In genomic region chr3:71563827-71564226, GRCh38 we compare ENCODE assay signal across 13 cellular contexts. TPM values are rescaled to one million over a fixed set of nuclear protein-coding genes. Genes with fewer than 3 reads are reported as not detected.
DNase-seq lines count a peak whose midpoint lies in the region; ATAC-seq and TF ChIP-seq lines count a peak whose summit lies in the region.
"Had no signal": no experiment of that assay in that cellular context is flagged by ENCODE, and none has a peak within 500 bp of the region (broad histone marks: within the 10 kb centered on the region; RNA-seq: fewer than 3 reads in every experiment).

No MANE protein-coding gene starts in this region.

- TF ChIP-seq CTCF in MCF 10A (IDR thresholded peaks at IDR 0.05; ENCODE audit: unreplicated experiment) = no peak
- TF ChIP-seq CTCF in breast epithelium (IDR thresholded peaks at IDR 0.05) = no peak
- no peak for TF ChIP-seq CTCF in stomach (IDR thresholded peaks at IDR 0.05)
- TF ChIP-seq CTCF in omental fat pad (IDR thresholded peaks at IDR 0.05) = no peak

- peak overlapping the region; percentile 76 for H3K27ac Mint-ChIP-seq in MCF 10A (ENCODE audit: low read depth, unreplicated experiment)
- H3K27ac Mint-ChIP-seq in activated T-helper 1 cell treated with anti-CD3 and anti-CD28 coated beads, Interleukin-12 subunit alpha, Interleukin-12 subunit beta, Interleukin-2, Interleukin-4 antibody, amounts not matched to agents 30 ng/mL and 10 ng/mL and 1 ng/mL, durations not matched to agents 14 hours and 24 hours and 36 hours = no peak overlapping the region

- DNase-seq in MCF 10A (ENCODE audit: unreplicated experiment) (peak; percentile 6), breast epithelium (ENCODE audit: low spot score in 2 of 2) (no peak), NAMALWA (ENCODE audit: low spot score) (peak; percentile 84), stomach (peak; percentile 44), omental fat pad (ENCODE audit: low spot score) (no peak), NCI-H446 treated with DMSO at 0.1 percent for 48 hours (lab: John Stamatoyannopoulos, UW) (no peak)
- DNase-seq in activated T-helper 1 cell treated with anti-CD3 and anti-CD28 coated beads, Interleukin-12 subunit alpha, Interleukin-12 subunit beta, Interleukin-2, Interleukin-4 antibody, amounts not matched to agents 30 ng/mL and 10 ng/mL and 1 ng/mL, durations not matched to agents 14 hours and 24 hours and 36 hours (ENCODE audit: low spot score) = no peak
- DNase-seq: left ventricle myocardium superior had no signal

- TF ChIP-seq EP300 in stomach (IDR thresholded peaks at IDR 0.05) = no peak

- BruUV-seq in MCF 10A (replicated peaks; lab: Mats Ljungman, UMichigan) = no TSS peak

- H3K36me3 Mint-ChIP-seq in MCF 10A (ENCODE audit: insufficient read depth, unreplicated experiment) = peaks cover 28% of the 10 kb centered on the region
- no peaks in the 10 kb centered on the region for H3K36me3 Mint-ChIP-seq in activated T-helper 1 cell treated with anti-CD3 and anti-CD28 coated beads, Interleukin-12 subunit alpha, Interleukin-12 subunit beta, Interleukin-2, Interleukin-4 antibody, amounts not matched to agents 30 ng/mL and 10 ng/mL and 1 ng/mL, durations not matched to agents 14 hours and 24 hours and 36 hours (ENCODE audit: low read depth)

- POLR2A ChIA-PET in MCF 10A (lab: Yijun Ruan, JAX) = interaction anchor here (0.7 to 2.3 kb wide), 2 partner anchors 16 to 18 kb away, joined by 3 to 8 read pairs; no protein-coding TSS in a partner anchor

- ATAC-seq in HG02938 (IDR thresholded peaks at IDR 0.05; ENCODE audit: unreplicated experiment) (peak; percentile 90), omental fat pad (ENCODE audit: low FRiP score) (no peak)
- ATAC-seq: A549, HepG2, left ventricle myocardium superior had no signal

- no peaks in the 10 kb centered on the region for H3K9me3 ChIP-seq in breast epithelium
- no peaks in the 10 kb centered on the region for H3K9me3 ChIP-seq in stomach
- H3K9me3 ChIP-seq: A549, esophagus muscularis mucosa had no signal

- CTCF ChIA-PET in MCF 10A (lab: Yijun Ruan, JAX) = no interaction called here

- H3K4me1 Mint-ChIP-seq in MCF 10A (ENCODE audit: insufficient read depth, unreplicated experiment) = peaks cover 22% of the 10 kb centered on the region
- H3K4me1 Mint-ChIP-seq in activated T-helper 1 cell treated with anti-CD3 and anti-CD28 coated beads, Interleukin-12 subunit alpha, Interleukin-12 subunit beta, Interleukin-2, Interleukin-4 antibody, amounts not matched to agents 30 ng/mL and 10 ng/mL and 1 ng/mL, durations not matched to agents 14 hours and 24 hours and 36 hours (ENCODE audit: low read depth) = no peaks in the 10 kb centered on the region

- H3K27me3 ChIP-seq in breast epithelium = no peaks in the 10 kb centered on the region
- H3K27me3 ChIP-seq in stomach = no peaks in the 10 kb centered on the region
- H3K27me3 ChIP-seq: esophagus muscularis mucosa had no signal

- H3K36me3 ChIP-seq in breast epithelium (no peaks in the 10 kb centered on the region), stomach (peaks cover 0 to 13% (median 10%) of the 10 kb centered on the region in 4 donors)

- H3K4me3 ChIP-seq in breast epithelium = no peak overlapping the region
- no peak overlapping the region for H3K4me3 ChIP-seq in stomach
- H3K4me3 ChIP-seq: A549, esophagus muscularis mucosa had no signal

- H3K9me3 Mint-ChIP-seq in MCF 10A (ENCODE audit: unreplicated experiment) = no peaks in the 10 kb centered on the region
- no peaks in the 10 kb centered on the region for H3K9me3 Mint-ChIP-seq in activated T-helper 1 cell treated with anti-CD3 and anti-CD28 coated beads, Interleukin-12 subunit alpha, Interleukin-12 subunit beta, Interleukin-2, Interleukin-4 antibody, amounts not matched to agents 30 ng/mL and 10 ng/mL and 1 ng/mL, durations not matched to agents 14 hours and 24 hours and 36 hours

- WGBS in stomach, 5 donors = 24 to 54% (median 36%) methylated on average over 3 of the region's 3 CpGs

- H3K4me3 Mint-ChIP-seq in MCF 10A (ENCODE audit: unreplicated experiment) = no peak overlapping the region
- no peak overlapping the region for H3K4me3 Mint-ChIP-seq in activated T-helper 1 cell treated with anti-CD3 and anti-CD28 coated beads, Interleukin-12 subunit alpha, Interleukin-12 subunit beta, Interleukin-2, Interleukin-4 antibody, amounts not matched to agents 30 ng/mL and 10 ng/mL and 1 ng/mL, durations not matched to agents 14 hours and 24 hours and 36 hours

- H3K27me3 Mint-ChIP-seq in MCF 10A (ENCODE audit: insufficient read depth, unreplicated experiment) = no peaks in the 10 kb centered on the region
- H3K27me3 Mint-ChIP-seq in activated T-helper 1 cell treated with anti-CD3 and anti-CD28 coated beads, Interleukin-12 subunit alpha, Interleukin-12 subunit beta, Interleukin-2, Interleukin-4 antibody, amounts not matched to agents 30 ng/mL and 10 ng/mL and 1 ng/mL, durations not matched to agents 14 hours and 24 hours and 36 hours (ENCODE audit: insufficient read depth) = no peaks in the 10 kb centered on the region

- intact Hi-C loops in MCF 10A (cut with micrococcal nuclease) (no loop called here), breast epithelium (cut with DNase I; ENCODE audit: low total_unique reads) (no loop called here), stomach (cut with DNase I; ENCODE audit: low total_unique reads) (no loop called here)
- intact Hi-C loops in activated T-helper 1 cell treated with anti-CD3 and anti-CD28 coated beads, Interleukin-12 subunit alpha, Interleukin-12 subunit beta, Interleukin-2, Interleukin-4 antibody, amounts not matched to agents 30 ng/mL and 10 ng/mL and 1 ng/mL, durations not matched to agents 14 hours and 24 hours and 36 hours (cut with micrococcal nuclease) = no loop called here

- H3K27ac ChIP-seq in breast epithelium (no peak overlapping the region), stomach (peak overlapping the region in 3 of 5 donors; percentile 9 to 34 (median 18))
- H3K27ac ChIP-seq: A549, esophagus muscularis mucosa, VCaP had no signal

- TF ChIP-seq POLR2A in breast epithelium (IDR thresholded peaks at IDR 0.05) (no peak), stomach (IDR thresholded peaks at IDR 0.05) (no peak)

- H3K4me1 ChIP-seq in breast epithelium (peaks cover 0 to 5% of the 10 kb centered on the region in 2 donors), stomach (peaks cover 0 to 41% (median 19%) of the 10 kb centered on the region in 4 donors)
- H3K4me1 ChIP-seq: A549 had no signal

RNA-seq across cellular contexts. Expression of gene FOXP1, which starts 19.7 kb away (rescaled TPM):
- total RNA-seq in MCF 10A (2022) (49.0 and 51.1 TPM in 2 replicates), breast epithelium (100 to 1,000 TPM in 2 of 3 donors, 10 to 100 TPM in 1; 61.9 to 267 (median 146) TPM), stomach (100 to 1,000 TPM; 109 to 215 (median 159) TPM), omental fat pad (100 to 1,000 TPM in 1 of 4 donors, 10 to 100 TPM in 3; 72.4 to 128 (median 76.7) TPM)
- polyA plus RNA-seq in stomach = 10 to 100 TPM; 12.3 to 20.5 (median 15.6) TPM
- 94.8 and 97.6 TPM in 2 replicates for total RNA-seq in activated T-helper 1 cell treated with anti-CD3 and anti-CD28 coated beads, Interleukin-12 subunit alpha, Interleukin-12 subunit beta, Interleukin-2, Interleukin-4 antibody, amounts not matched to agents 30 ng/mL and 10 ng/mL and 1 ng/mL, durations not matched to agents 14 hours and 24 hours and 36 hours

Comparison
In these comparisons a context has a peak if more than half of its experiments do, and no peak if none do; other contexts are left out.
1. DNase-seq: peak in MCF 10A (single experiment), NAMALWA (single experiment) and stomach (single experiment); none in breast epithelium (0 of 2), omental fat pad (single experiment), NCI-H446 treated with DMSO at 0.1 percent for 48 hours (single experiment) and activated T-helper 1 cell treated with anti-CD3 and anti-CD28 coated beads, Interleukin-12 subunit alpha, Interleukin-12 subunit beta, Interleukin-2, Interleukin-4 antibody, amounts not matched to agents 30 ng/mL and 10 ng/mL and 1 ng/mL, durations not matched to agents 14 hours and 24 hours and 36 hours (single experiment).
2. H3K27ac ChIP-seq: peak in stomach (3 of 5); none in breast epithelium (0 of 2).